In genomic region chr13:20414475-20415287, GRCh38 we compare ENCODE assay signal across 13 cellular contexts.
DNase-seq lines count a peak whose midpoint lies in the region; ATAC-seq, FAIRE-seq and TF ChIP-seq lines count a peak whose summit lies in the region.
"Had no signal": no experiment of that assay in that cellular context is flagged by ENCODE, and none has a peak within 500 bp of the region (broad histone marks: within the 10 kb centered on the region; RNA-seq: fewer than 3 reads in every experiment).

No MANE protein-coding gene starts in this region.

- H3K9me1 ChIP-seq in endothelial cell of umbilical vein (replicated peaks; ENCODE audit: control insufficient read depth, extremely low read depth, insufficient read depth, low read length), result no peaks in the 10 kb centered on the region

- no peak for ATAC-seq in GM21786 (IDR thresholded peaks at IDR 0.05; ENCODE audit: unreplicated experiment)

- BruUV-seq in endothelial cell of umbilical vein (replicated peaks; lab: Mats Ljungman, UMichigan), result no TSS peak

- no peak overlapping the region for H3K4me3 ChIP-seq in endothelial cell of umbilical vein (replicated peaks in 1 of 3; ENCODE audit: insufficient read depth in 1 of 3, low read depth in 1 of 3, low read length in 3 of 3)
- H3K4me3 ChIP-seq: adrenal gland, smooth muscle cell had no signal

- H3K9me3 ChIP-seq in endothelial cell of umbilical vein (replicated peaks; ENCODE audit: control insufficient read depth, insufficient read depth, low read length), result no peaks in the 10 kb centered on the region
- H3K9me3 ChIP-seq: adrenal gland had no signal

- no peak overlapping the region for H3K4me2 ChIP-seq in endothelial cell of umbilical vein (ENCODE audit: insufficient read depth, low read length)
- H3K4me2 ChIP-seq: smooth muscle cell had no signal

- POLR2A ChIA-PET in endothelial cell of umbilical vein (lab: Charles Lee), result no interaction called here

- CTCF ChIA-PET in endothelial cell of umbilical vein (lab: Charles Lee), result interaction anchor here (0.6 kb wide), 1 partner anchor 163 kb away, joined by 4 read pairs; no protein-coding TSS in a partner anchor

- peaks cover 14 to 27% of the 10 kb centered on the region in 2 experiments for H3K27me3 ChIP-seq in endothelial cell of umbilical vein (ENCODE audit: control insufficient read depth in 2 of 2, insufficient read depth in 2 of 2, low read length in 2 of 2)
- H3K27me3 ChIP-seq: adrenal gland had no signal

- no peaks in the 10 kb centered on the region for H3K36me3 ChIP-seq in endothelial cell of umbilical vein (ENCODE audit: control insufficient read depth in 2 of 2, extremely low read depth in 1 of 2, insufficient read depth in 2 of 2, low read length in 2 of 2)
- H3K36me3 ChIP-seq: adrenal gland had no signal

- no peak overlapping the region for H2AFZ ChIP-seq in endothelial cell of umbilical vein (ENCODE audit: low read depth, low read length)

- no peaks in the 10 kb centered on the region for H4K20me1 ChIP-seq in endothelial cell of umbilical vein (replicated peaks; ENCODE audit: control insufficient read depth, extremely low read depth, insufficient read depth, low read length)

- DNase-seq in LoVo (ENCODE audit: low spot score) (peak; percentile 4), endothelial cell of umbilical vein (ENCODE audit: low read depth, low spot score) (no peak), left kidney (ENCODE audit: low read depth, low spot score) (peak; percentile 82), posterior vena cava (ENCODE audit: low spot score) (peak; percentile 69), DMS153 (lab: John Stamatoyannopoulos, UW) (no peak), CD1c-positive myeloid dendritic cell (ENCODE audit: extremely low spot score) (no peak)
- no peak for DNase-seq in activated CD4-positive, alpha-beta T cell treated with anti-CD3 and anti-CD28 coated beads, Interleukin-2, amount 50 U/mL, for 48 hours
- DNase-seq: adrenal gland; NCI-H526; occipital lobe; stimulated activated CD4-positive, alpha-beta T cell treated with anti-CD3 and anti-CD28 coated beads, Interleukin-4, amount 100 ng/mL, for 4 hours had no signal

- TF ChIP-seq CTCF in endothelial cell of umbilical vein (IDR thresholded peaks at IDR 0.05; ENCODE audit: extremely low read depth in 1 of 2, insufficient read depth in 1 of 2, low read depth in 1 of 2, low read length in 2 of 2), result no peak

- FAIRE-seq in endothelial cell of umbilical vein (lab: Jason Lieb, UNC), result no peak

- no peaks in the 10 kb centered on the region for H3K4me1 ChIP-seq in endothelial cell of umbilical vein (ENCODE audit: control insufficient read depth, extremely low read depth, insufficient read depth, low read length)
- H3K4me1 ChIP-seq: adrenal gland had no signal

- no peaks in the 10 kb centered on the region for H3K79me2 ChIP-seq in endothelial cell of umbilical vein (ENCODE audit: control insufficient read depth, insufficient read depth, low read length)

- H3K27ac ChIP-seq in endothelial cell of umbilical vein (ENCODE audit: insufficient read depth, low read depth, low read length), result no peak overlapping the region
- H3K27ac ChIP-seq: adrenal gland had no signal

- intact Hi-C loops in endothelial cell of umbilical vein (cut with micrococcal nuclease) (no loop called here), posterior vena cava (cut with DNase I) (no loop called here)

- no peak overlapping the region for H3K9ac ChIP-seq in endothelial cell of umbilical vein (replicated peaks; ENCODE audit: extremely low read depth, insufficient read depth, low read length)

- TF ChIP-seq POLR2A in endothelial cell of umbilical vein (IDR thresholded peaks at IDR 0.05; ENCODE audit: low read depth, low read length), result no peak

- dilution Hi-C loops in endothelial cell of umbilical vein (cut with MboI; ENCODE audit: extremely low pct_ligation_motif_present, low sequenced_read_pairs), result no loop called here

TF ChIP-seq in endothelial cell of umbilical vein, 7 proteins besides CTCF, POLR2A, EP300 and RAD21:
- TF ChIP-seq FOS (IDR thresholded peaks at IDR 0.05; ENCODE audit: borderline replicate concordance, insufficient read depth, low read length) (no peak), JUN (IDR thresholded peaks at IDR 0.05; ENCODE audit: borderline replicate concordance, insufficient read depth, insufficient read length, low read depth) (no peak), MYC (IDR thresholded peaks at IDR 0.05; ENCODE audit: low read depth, low read length) (no peak), EZH2 (IDR thresholded peaks at IDR 0.05; ENCODE audit: borderline replicate concordance, low read depth, low read length, severe bottlenecking) (peak; percentile 83)

Comparison
In these comparisons a context has a peak if more than half of its experiments do, and no peak if none do; other contexts are left out.
1. DNase-seq: peak in LoVo (single experiment), left kidney (single experiment) and posterior vena cava (single experiment); none in endothelial cell of umbilical vein (single experiment), DMS153 (single experiment), activated CD4-positive, alpha-beta T cell treated with anti-CD3 and anti-CD28 coated beads, Interleukin-2, amount 50 U/mL, for 48 hours (0 of 2) and CD1c-positive myeloid dendritic cell (single experiment).